In genomic region chr4:3819210-3819919, GRCh38 we compare ENCODE assay signal across 21 cellular contexts. TPM values are rescaled to one million over a fixed set of nuclear protein-coding genes. Genes with fewer than 3 reads are reported as not detected.
"Had no signal": no experiment of that assay in that cellular context is flagged by ENCODE, and none has a peak within 500 bp of the region (broad histone marks: within the 10 kb centered on the region; RNA-seq: fewer than 3 reads in every experiment).

No MANE protein-coding gene starts in this region.

- H3K27me3 Mint-ChIP-seq: activated CD4-positive, alpha-beta T cell treated with anti-CD3 and anti-CD28 coated beads, Interleukin-2, amount 10 ng/mL, durations not matched to agents 7 days and 5 days; dendritic cell treated with granulocyte-macrophage colony-stimulating factor and Interleukin-4, amounts not matched to agents 40 ng/mL and 50 ng/mL, for 4 days; stimulated activated naive CD8-positive, alpha-beta T cell treated with anti-CD3 and anti-CD28 coated beads, Interleukin-15, amount 100 ng/mL, for 72 hours had no signal

- DNase-seq: activated CD4-positive, alpha-beta T cell treated with anti-CD3 and anti-CD28 coated beads, Interleukin-2, amount 10 ng/mL, durations not matched to agents 7 days and 5 days; activated CD8-positive, alpha-beta memory T cell treated with anti-CD3 and anti-CD28 coated beads for 24 hours; activated naive CD8-positive, alpha-beta T cell treated with anti-CD3 and anti-CD28 coated beads for 36 hours; amygdala; brain microvascular endothelial cell; cerebellar nuclear complex; effector memory CD8-positive, alpha-beta T cell; gastrocnemius medialis; islet precursor cell; occipital lobe; sigmoid colon; stimulated activated CD4-positive, alpha-beta T cell treated with anti-CD3 and anti-CD28 coated beads, Interleukin-1b, Interleukin-23, amount 100 ng/mL, for 48 hours; stimulated activated naive CD8-positive, alpha-beta T cell treated with anti-CD3 and anti-CD28 coated beads, Interleukin-15, amount 100 ng/mL, for 72 hours had no signal

- H3K27me3 ChIP-seq: brain microvascular endothelial cell had no signal

- ATAC-seq: effector memory CD8-positive, alpha-beta T cell; gastrocnemius medialis; heart left ventricle; psoas muscle; stimulated activated naive CD8-positive, alpha-beta T cell treated with anti-CD3 and anti-CD28 coated beads, Interleukin-15, amount 100 ng/mL, for 72 hours had no signal

- H3K27ac ChIP-seq: brain microvascular endothelial cell, gastrocnemius medialis, heart left ventricle, psoas muscle, sigmoid colon had no signal

- H3K4me3 ChIP-seq: gastrocnemius medialis, heart left ventricle, psoas muscle, sigmoid colon had no signal

- H3K36me3 ChIP-seq: brain microvascular endothelial cell, gastrocnemius medialis, heart left ventricle, sigmoid colon had no signal

- H3K9me3 Mint-ChIP-seq: activated CD4-positive, alpha-beta T cell treated with anti-CD3 and anti-CD28 coated beads, Interleukin-2, amount 10 ng/mL, durations not matched to agents 7 days and 5 days; activated naive CD8-positive, alpha-beta T cell treated with anti-CD3 and anti-CD28 coated beads for 36 hours; activated T-helper 1 cell treated with anti-CD3 and anti-CD28 coated beads, Interleukin-12 subunit alpha, Interleukin-12 subunit beta, Interleukin-2, Interleukin-4 antibody, amounts not matched to agents 30 ng/mL and 10 ng/mL and 1 ng/mL, durations not matched to agents 14 hours and 24 hours and 36 hours; dendritic cell treated with granulocyte-macrophage colony-stimulating factor and Interleukin-4, amounts not matched to agents 40 ng/mL and 50 ng/mL, for 4 days; effector memory CD8-positive, alpha-beta T cell; nephron; stimulated activated naive CD8-positive, alpha-beta T cell treated with anti-CD3 and anti-CD28 coated beads, Interleukin-15, amount 100 ng/mL, for 72 hours; T-helper 2 cell treated with Interferon-gamma antibody and Interleukin-4, amounts not matched to agents 5 μg/mL and 100 μg/mL, for 36 hours; type B pancreatic cell had no signal

- H3K4me3 Mint-ChIP-seq: activated CD4-positive, alpha-beta T cell treated with anti-CD3 and anti-CD28 coated beads, Interleukin-2, amount 10 ng/mL, durations not matched to agents 7 days and 5 days; activated T-helper 1 cell treated with anti-CD3 and anti-CD28 coated beads, Interleukin-12 subunit alpha, Interleukin-12 subunit beta, Interleukin-2, Interleukin-4 antibody, amounts not matched to agents 30 ng/mL and 10 ng/mL and 1 ng/mL, durations not matched to agents 14 hours and 24 hours and 36 hours; dendritic cell treated with granulocyte-macrophage colony-stimulating factor and Interleukin-4, amounts not matched to agents 40 ng/mL and 50 ng/mL, for 4 days; effector memory CD8-positive, alpha-beta T cell; nephron; stimulated activated naive CD8-positive, alpha-beta T cell treated with anti-CD3 and anti-CD28 coated beads, Interleukin-15, amount 100 ng/mL, for 72 hours; T-helper 2 cell treated with Interferon-gamma antibody and Interleukin-4, amounts not matched to agents 5 μg/mL and 100 μg/mL, for 36 hours; type B pancreatic cell had no signal

- H3K27ac Mint-ChIP-seq: activated CD4-positive, alpha-beta T cell treated with anti-CD3 and anti-CD28 coated beads, Interleukin-2, amount 10 ng/mL, durations not matched to agents 7 days and 5 days; activated naive CD8-positive, alpha-beta T cell treated with anti-CD3 and anti-CD28 coated beads for 36 hours; activated T-helper 1 cell treated with anti-CD3 and anti-CD28 coated beads, Interleukin-12 subunit alpha, Interleukin-12 subunit beta, Interleukin-2, Interleukin-4 antibody, amounts not matched to agents 30 ng/mL and 10 ng/mL and 1 ng/mL, durations not matched to agents 14 hours and 24 hours and 36 hours; dendritic cell treated with granulocyte-macrophage colony-stimulating factor and Interleukin-4, amounts not matched to agents 40 ng/mL and 50 ng/mL, for 4 days; effector memory CD8-positive, alpha-beta T cell; nephron; T-helper 2 cell treated with Interferon-gamma antibody and Interleukin-4, amounts not matched to agents 5 μg/mL and 100 μg/mL, for 36 hours; type B pancreatic cell had no signal

- H3K4me1 ChIP-seq: gastrocnemius medialis, psoas muscle, sigmoid colon had no signal

- H3K4me1 Mint-ChIP-seq: activated CD4-positive, alpha-beta T cell treated with anti-CD3 and anti-CD28 coated beads, Interleukin-2, amount 10 ng/mL, durations not matched to agents 7 days and 5 days; activated naive CD8-positive, alpha-beta T cell treated with anti-CD3 and anti-CD28 coated beads for 36 hours; stimulated activated naive CD8-positive, alpha-beta T cell treated with anti-CD3 and anti-CD28 coated beads, Interleukin-15, amount 100 ng/mL, for 72 hours had no signal

- H3K36me3 Mint-ChIP-seq: activated naive CD8-positive, alpha-beta T cell treated with anti-CD3 and anti-CD28 coated beads for 36 hours; type B pancreatic cell had no signal

RNA-seq across cellular contexts. Expression of gene ADRA2C, which starts 53.2 kb away (rescaled TPM):
- total RNA-seq: activated CD4-positive, alpha-beta T cell treated with anti-CD3 and anti-CD28 coated beads, Interleukin-2, amount 10 ng/mL, durations not matched to agents 7 days and 5 days; activated naive CD8-positive, alpha-beta T cell treated with anti-CD3 and anti-CD28 coated beads for 36 hours; activated T-helper 1 cell treated with anti-CD3 and anti-CD28 coated beads, Interleukin-12 subunit alpha, Interleukin-12 subunit beta, Interleukin-2, Interleukin-4 antibody, amounts not matched to agents 30 ng/mL and 10 ng/mL and 1 ng/mL, durations not matched to agents 14 hours and 24 hours and 36 hours; epithelial cell of proximal tubule had no signal
